8 cellular contexts compared by ENCODE assay signal in genomic region chr9:755454-756381, GRCh38.
DNase-seq lines count a peak whose midpoint lies in the region; ATAC-seq and TF ChIP-seq lines count a peak whose summit lies in the region.

No MANE protein-coding gene starts in this region.

- H3K4me1 ChIP-seq in OCI-LY3 (ENCODE audit: low read length) (peaks cover 14% of the 10 kb centered on the region), A673 (ENCODE audit: insufficient read depth, low read length, poor library complexity, severe bottlenecking) (no peaks in the 10 kb centered on the region)

- H2AFZ ChIP-seq in OCI-LY3 (ENCODE audit: low read depth, low read length), result no peak overlapping the region

- H3K4me3 ChIP-seq in OCI-LY3 (ENCODE audit: low read length) (no peak overlapping the region), epithelial cell of esophagus (ENCODE audit: low read length) (no peak overlapping the region), A673 (ENCODE audit: low read depth, low read length, poor library complexity, severe bottlenecking) (no peak overlapping the region)

- H4K20me1 ChIP-seq in OCI-LY3 (ENCODE audit: insufficient read depth, low read length), result no peaks in the 10 kb centered on the region

- peaks cover 28% of the 10 kb centered on the region for H3K4me1 Mint-ChIP-seq in osteocyte (ENCODE audit: unreplicated experiment)

- H3K79me2 ChIP-seq in OCI-LY3 (ENCODE audit: low read length), result no peaks in the 10 kb centered on the region

- H3K27ac Mint-ChIP-seq in osteocyte (ENCODE audit: unreplicated experiment), result no peak overlapping the region

- POLR2A ChIA-PET in A673 (lab: Charles Lee; ENCODE audit: low non-redundant PET), result no interaction called here

- H3K27ac ChIP-seq in OCI-LY3 (ENCODE audit: low read length) (no peak overlapping the region), A673 (ENCODE audit: low read depth, low read length, poor library complexity, severe bottlenecking) (no peak overlapping the region)

- no TSS peak for BruUV-seq in A673 (replicated peaks; lab: Mats Ljungman, UMichigan)

- TF ChIP-seq CTCF in OCI-LY3 (IDR thresholded peaks at IDR 0.05; ENCODE audit: low read depth, low read length) (no peak), epithelial cell of esophagus (IDR thresholded peaks at IDR 0.05; ENCODE audit: insufficient read depth, low read depth, low read length, missing control alignments) (no peak), osteocyte (IDR thresholded peaks at IDR 0.05) (no peak), A673 (conservative IDR thresholded peaks at IDR 0.05; ENCODE audit: low read depth, low read length) (no peak)

- CTCF ChIA-PET in A673 (lab: Charles Lee), result no interaction called here

- H3K4me3 Mint-ChIP-seq in osteocyte (ENCODE audit: unreplicated experiment), result no peak overlapping the region

- H3K9ac ChIP-seq in OCI-LY3 (ENCODE audit: low read length), result no peak overlapping the region

- H3K36me3 ChIP-seq in OCI-LY3 (replicated peaks; ENCODE audit: low read depth, low read length), result no peaks in the 10 kb centered on the region
- no peaks in the 10 kb centered on the region for H3K36me3 ChIP-seq in A673 (ENCODE audit: insufficient read depth, low read length, poor library complexity, severe bottlenecking)

- peak; percentile 63 for DNase-seq in NK-92 treated with Interleukin-12 subunit alpha and Interleukin-12 subunit beta, amount 100 ng/mL, for 24 hours (lab: John Stamatoyannopoulos, UW)
- DNase-seq in NK-92 (lab: John Stamatoyannopoulos, UW; ENCODE audit: unreplicated experiment), result no peak
- DNase-seq in epithelial cell of esophagus (ENCODE audit: low read depth), result peak; percentile 62
- DNase-seq in stimulated activated naive CD8-positive, alpha-beta T cell treated with anti-CD3 and anti-CD28 coated beads, Interleukin-15, Interleukin-2, amounts not matched to agents 100 U/mL and 50 U/mL, for 24 hours, result no peak
- no peak for DNase-seq in osteocyte (ENCODE audit: extremely low spot score, unreplicated experiment)
- no peak for DNase-seq in iPS-NIHi7 (ENCODE audit: extremely low spot score)
- no peak for DNase-seq in A673 (ENCODE audit: low spot score)

- ATAC-seq in stimulated activated naive CD8-positive, alpha-beta T cell treated with anti-CD3 and anti-CD28 coated beads, Interleukin-15, Interleukin-2, amounts not matched to agents 100 U/mL and 50 U/mL, for 24 hours, result peak; percentile 20

- H3K27me3 ChIP-seq in OCI-LY3 (ENCODE audit: low read depth, low read length) (no peaks in the 10 kb centered on the region; the same call in 1 of the 2 replicates), A673 (replicated peaks; ENCODE audit: insufficient read depth, low read depth, low read length, poor library complexity) (peaks cover 4% of the 10 kb centered on the region)

- H3K27me3 Mint-ChIP-seq in osteocyte (ENCODE audit: unreplicated experiment), result peaks cover 17% of the 10 kb centered on the region

- no peaks in the 10 kb centered on the region for H3K9me3 Mint-ChIP-seq in osteocyte (ENCODE audit: unreplicated experiment)

- intact Hi-C loops in A673 (cut with micrococcal nuclease; ENCODE audit: unreplicated experiment), result loop anchor here (2.0 kb wide), 1 partner anchor 141 kb away; no protein-coding TSS in a partner anchor

- H3K36me3 Mint-ChIP-seq in osteocyte (ENCODE audit: unreplicated experiment), result no peaks in the 10 kb centered on the region

- H3K9me3 ChIP-seq in OCI-LY3 (ENCODE audit: insufficient read depth, low read length), result no peaks in the 10 kb centered on the region
- H3K9me3 ChIP-seq in A673 (ENCODE audit: low read depth, low read length, poor library complexity, severe bottlenecking), result no peaks in the 10 kb centered on the region

- 0 out of 2 replicates have a peak overlapping the region, but pooled peaks have one; percentile 8 for H3K4me2 ChIP-seq in OCI-LY3 (ENCODE audit: low read length)

Comparison
In these comparisons a context has a peak if more than half of its experiments do, and no peak if none do; other contexts are left out.
1. DNase-seq: peak in NK-92 treated with Interleukin-12 subunit alpha and Interleukin-12 subunit beta, amount 100 ng/mL, for 24 hours (single experiment) and epithelial cell of esophagus (single experiment); none in NK-92 (single experiment), stimulated activated naive CD8-positive, alpha-beta T cell treated with anti-CD3 and anti-CD28 coated beads, Interleukin-15, Interleukin-2, amounts not matched to agents 100 U/mL and 50 U/mL, for 24 hours (single experiment), osteocyte (single experiment), iPS-NIHi7 (single experiment) and A673 (single experiment).